Comparison of ENCODE assay signal across 33 cellular contexts in the genomic region with DNA sequence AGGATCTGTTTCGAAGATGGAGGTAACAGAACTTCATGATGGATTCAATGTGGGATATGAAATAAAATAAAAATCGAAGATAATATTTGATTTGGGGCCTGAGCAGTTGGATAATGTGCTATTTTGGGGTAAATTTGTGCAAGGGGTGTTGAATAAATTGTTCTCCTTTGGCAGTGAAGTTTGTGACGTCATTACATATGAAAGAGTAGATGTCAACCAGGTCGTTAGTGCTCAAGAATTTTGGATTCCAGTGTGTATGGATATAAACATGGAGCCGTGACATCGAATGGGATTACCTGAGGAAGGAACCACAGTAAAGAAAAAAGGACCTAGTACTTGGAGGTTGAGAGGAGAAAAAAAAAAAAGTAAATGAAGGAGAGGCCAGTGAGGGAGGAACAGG.
"Had no signal": no experiment of that assay in that cellular context is flagged by ENCODE, and none has a peak within 500 bp of the region (broad histone marks: within the 10 kb centered on the region; RNA-seq: fewer than 3 reads in every experiment).

No MANE protein-coding gene starts in this region.

- DNase-seq: activated effector memory CD4-positive, alpha-beta T cell treated with anti-CD3 and anti-CD28 coated beads, Interleukin-2, amount 50 U/mL, for 16 hours; activated effector memory CD4-positive, alpha-beta T cell treated with Interleukin-2 at 50 U/mL for 16 hours; activated gamma-delta T cell; activated gamma-delta T cell treated with Interleukin-2 at 50 U/mL for 16 hours; activated naive CD4-positive, alpha-beta T cell; activated naive CD4-positive, alpha-beta T cell treated with anti-CD3 and anti-CD28 coated beads for 36 hours; activated naive CD4-positive, alpha-beta T cell treated with anti-CD3 and anti-CD28 coated beads, Interleukin-2, amount 10 ng/mL, durations not matched to agents 7 days and 5 days; activated naive CD4-positive, alpha-beta T cell treated with anti-CD3 and anti-CD28 coated beads, Interleukin-2, amount 50 U/mL, for 16 hours; activated naive CD4-positive, alpha-beta T cell treated with Interleukin-2 at 50 U/mL for 16 hours; activated naive CD8-positive, alpha-beta T cell treated with anti-CD3 and anti-CD28 coated beads for 36 hours; activated naive CD8-positive, alpha-beta T cell treated with anti-CD3 and anti-CD28 coated beads, Interleukin-2, amount 10 ng/mL, durations not matched to agents 7 days and 5 days; activated naive CD8-positive, alpha-beta T cell treated with anti-CD3 and anti-CD28 coated beads, Interleukin-2, amount 50 U/mL, for 24 hours; activated T-cell treated with anti-CD3 and anti-CD28 coated beads, Interleukin-2, amount 50 U/mL, for 1 hour; activated T-cell treated with anti-CD3 and anti-CD28 coated beads, Interleukin-2, amount 50 U/mL, for 24 hours; activated T-cell treated with anti-CD3 and anti-CD28 coated beads, Interleukin-2, amount 50 U/mL, for 4 hours; activated T-cell treated with anti-CD3 and anti-CD28 coated beads, Interleukin-2, amount 50 U/mL, for 48 hours; activated T-cell treated with anti-CD3 and anti-CD28 coated beads, Interleukin-2, amount 50 U/mL, for 72 hours; adrenal gland; amniotic stem cell; amygdala; anterior cingulate cortex; aorta; body of pancreas; brain microvascular endothelial cell; caudate nucleus; central memory CD4-positive, alpha-beta T cell; cerebellar nuclear complex had no signal

- H3K4me1 ChIP-seq: adrenal gland, ascending aorta, body of pancreas, breast epithelium had no signal

- FAIRE-seq: astrocyte had no signal

- H3K27me3 ChIP-seq: adrenal gland, ascending aorta, body of pancreas, brain microvascular endothelial cell, breast epithelium, cardiac muscle cell had no signal

- H3K9me3 ChIP-seq: adrenal gland, ascending aorta, body of pancreas, breast epithelium had no signal

- H3K27ac ChIP-seq: adrenal gland, ascending aorta, body of pancreas, brain microvascular endothelial cell, breast epithelium, cardiac muscle cell had no signal

- H3K36me3 ChIP-seq: adrenal gland, ascending aorta, brain microvascular endothelial cell, breast epithelium, cardiac muscle cell had no signal

- H3K4me3 ChIP-seq: adrenal gland, ascending aorta, body of pancreas, breast epithelium, cardiac muscle cell had no signal

- ATAC-seq: activated naive CD4-positive, alpha-beta T cell treated with anti-CD3 and anti-CD28 coated beads, Interleukin-2, amount 50 U/mL, for 72 hours; activated naive CD8-positive, alpha-beta T cell treated with anti-CD3 and anti-CD28 coated beads, Interleukin-2, amount 50 U/mL, for 24 hours; activated T-cell treated with anti-CD3 and anti-CD28 coated beads, Interleukin-2, amount 50 U/mL, for 4 hours; activated T-cell treated with anti-CD3 and anti-CD28 coated beads, Interleukin-2, amount 50 U/mL, for 72 hours; activated T-helper 17 cell treated with anti-CD3 and anti-CD28 coated beads, Interleukin-2, amount 50 U/mL, for 72 hours; body of pancreas had no signal
